Comparison of ENCODE assay signal across 1 cellular context in the genomic region with DNA sequence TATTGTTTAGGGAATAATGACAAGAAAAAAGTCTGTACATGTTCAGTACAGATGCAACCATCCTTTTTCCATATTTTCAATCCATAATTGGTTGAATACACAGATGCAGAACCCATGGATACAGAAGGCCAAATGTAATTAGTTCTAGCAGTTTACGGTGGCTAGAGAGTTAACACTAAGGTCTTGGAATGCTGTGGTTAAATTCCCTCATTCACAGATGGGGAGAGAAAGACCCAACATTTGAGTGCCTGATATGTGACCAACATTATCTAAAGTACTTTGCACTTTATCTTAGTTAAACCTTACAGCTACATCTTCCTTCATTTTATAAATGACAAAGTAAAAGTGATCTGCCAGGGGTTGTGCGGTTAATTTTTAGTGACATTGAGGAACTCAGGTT.
TF ChIP-seq lines count a peak whose summit lies in the region.

No MANE protein-coding gene starts in this region.

TF ChIP-seq in HepG2, 621 proteins besides CTCF, POLR2A, EP300 and RAD21:
- no peak for TF ChIP-seq SP5 (CRISPR knock-in tag; IDR thresholded peaks at IDR 0.05; ENCODE audit: borderline replicate concordance, low read depth)
- TF ChIP-seq RBFOX2 (IDR thresholded peaks at IDR 0.05; ENCODE audit: low read depth, low read length) = 0 out of 2 replicates have a peak, but pooled peaks have one; percentile 25
TF ChIP-seq in HepG2: peak in this region for 1.
